ENCODE assay signal across 1 cellular context in genomic region chr16:22006636-22007035, GRCh38.
TF ChIP-seq lines count a peak whose summit lies in the region.

No MANE protein-coding gene starts in this region.

TF ChIP-seq in HepG2, 621 proteins besides CTCF, POLR2A, EP300 and RAD21:
- TF ChIP-seq ZNF549 (CRISPR knock-in tag; IDR thresholded peaks at IDR 0.05) (no peak), SRSF9 (IDR thresholded peaks at IDR 0.05; ENCODE audit: borderline replicate concordance, insufficient read depth, low read depth, low read length, poor library complexity, severe bottlenecking) (no peak), ARNT2 (CRISPR knock-in tag; IDR thresholded peaks at IDR 0.05; ENCODE audit: low read depth) (0 out of 2 replicates have a peak, but pooled peaks have one; percentile 17), SMAD1 (CRISPR knock-in tag; IDR thresholded peaks at IDR 0.05; ENCODE audit: borderline replicate concordance, low read depth) (no peak), CREB1 (IDR thresholded peaks at IDR 0.05) (no peak), CREB1 (CRISPR knock-in tag; IDR thresholded peaks at IDR 0.05) (no peak), NAIF1 (CRISPR knock-in tag; IDR thresholded peaks at IDR 0.05; ENCODE audit: borderline replicate concordance) (0 out of 2 replicates have a peak, but pooled peaks have one; percentile 28), ZNF296 (CRISPR knock-in tag; conservative IDR thresholded peaks at IDR 0.05) (no peak), ATF7-NPFF (CRISPR knock-in tag; IDR thresholded peaks at IDR 0.05; ENCODE audit: low read depth) (0 out of 2 replicates have a peak, but pooled peaks have one; percentile 2), SKI (IDR thresholded peaks at IDR 0.05; ENCODE audit: partially characterized antibody) (no peak), BORCS8-MEF2B (CRISPR knock-in tag; IDR thresholded peaks at IDR 0.05) (no peak), ZNF713 (CRISPR knock-in tag; IDR thresholded peaks at IDR 0.05) (no peak), E2F5 (CRISPR knock-in tag; conservative IDR thresholded peaks at IDR 0.05) (no peak), PRDM10 (CRISPR knock-in tag; IDR thresholded peaks at IDR 0.05; ENCODE audit: low read depth) (no peak), ONECUT2 (CRISPR knock-in tag; IDR thresholded peaks at IDR 0.05) (0 out of 2 replicates have a peak, but pooled peaks have one; percentile 5), ZSCAN30 (CRISPR knock-in tag; IDR thresholded peaks at IDR 0.05) (peak; percentile 65; the same call in 1 of the 2 replicates), MTA1 (CRISPR knock-in tag; IDR thresholded peaks at IDR 0.05; ENCODE audit: borderline replicate concordance) (no peak), FOXO1 (CRISPR knock-in tag; IDR thresholded peaks at IDR 0.05) (no peak), ZNF75D (CRISPR knock-in tag; IDR thresholded peaks at IDR 0.05; ENCODE audit: borderline replicate concordance) (0 out of 2 replicates have a peak, but pooled peaks have one; percentile 49), ZNF17 (CRISPR knock-in tag; IDR thresholded peaks at IDR 0.05) (0 out of 2 replicates have a peak, but pooled peaks have one; percentile 65), ELF3 (CRISPR knock-in tag; IDR thresholded peaks at IDR 0.05) (no peak)
- TF ChIP-seq, protein P1, sequence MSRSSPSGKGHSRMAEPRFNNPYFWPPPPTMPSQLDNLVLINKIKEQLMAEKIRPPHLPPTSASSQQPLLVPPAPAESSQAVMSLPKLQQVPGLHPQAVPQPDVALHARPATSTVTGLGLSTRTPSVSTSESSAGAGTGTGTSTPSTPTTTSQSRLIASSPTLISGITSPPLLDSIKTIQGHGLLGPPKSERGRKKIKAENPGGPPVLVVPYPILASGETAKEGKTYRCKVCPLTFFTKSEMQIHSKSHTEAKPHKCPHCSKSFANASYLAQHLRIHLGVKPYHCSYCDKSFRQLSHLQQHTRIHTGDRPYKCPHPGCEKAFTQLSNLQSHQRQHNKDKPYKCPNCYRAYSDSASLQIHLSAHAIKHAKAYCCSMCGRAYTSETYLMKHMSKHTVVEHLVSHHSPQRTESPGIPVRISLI (CRISPR knock-in tag; IDR thresholded peaks at IDR 0.05; ENCODE audit: borderline replicate concordance) = no peak
- TF ChIP-seq, protein P2, sequence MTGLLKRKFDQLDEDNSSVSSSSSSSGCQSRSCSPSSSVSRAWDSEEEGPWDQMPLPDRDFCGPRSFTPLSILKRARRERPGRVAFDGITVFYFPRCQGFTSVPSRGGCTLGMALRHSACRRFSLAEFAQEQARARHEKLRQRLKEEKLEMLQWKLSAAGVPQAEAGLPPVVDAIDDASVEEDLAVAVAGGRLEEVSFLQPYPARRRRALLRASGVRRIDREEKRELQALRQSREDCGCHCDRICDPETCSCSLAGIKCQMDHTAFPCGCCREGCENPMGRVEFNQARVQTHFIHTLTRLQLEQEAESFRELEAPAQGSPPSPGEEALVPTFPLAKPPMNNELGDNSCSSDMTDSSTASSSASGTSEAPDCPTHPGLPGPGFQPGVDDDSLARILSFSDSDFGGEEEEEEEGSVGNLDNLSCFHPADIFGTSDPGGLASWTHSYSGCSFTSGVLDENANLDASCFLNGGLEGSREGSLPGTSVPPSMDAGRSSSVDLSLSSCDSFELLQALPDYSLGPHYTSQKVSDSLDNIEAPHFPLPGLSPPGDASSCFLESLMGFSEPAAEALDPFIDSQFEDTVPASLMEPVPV (CRISPR knock-in tag; IDR thresholded peaks at IDR 0.05) = no peak
- TF ChIP-seq, protein P3, sequence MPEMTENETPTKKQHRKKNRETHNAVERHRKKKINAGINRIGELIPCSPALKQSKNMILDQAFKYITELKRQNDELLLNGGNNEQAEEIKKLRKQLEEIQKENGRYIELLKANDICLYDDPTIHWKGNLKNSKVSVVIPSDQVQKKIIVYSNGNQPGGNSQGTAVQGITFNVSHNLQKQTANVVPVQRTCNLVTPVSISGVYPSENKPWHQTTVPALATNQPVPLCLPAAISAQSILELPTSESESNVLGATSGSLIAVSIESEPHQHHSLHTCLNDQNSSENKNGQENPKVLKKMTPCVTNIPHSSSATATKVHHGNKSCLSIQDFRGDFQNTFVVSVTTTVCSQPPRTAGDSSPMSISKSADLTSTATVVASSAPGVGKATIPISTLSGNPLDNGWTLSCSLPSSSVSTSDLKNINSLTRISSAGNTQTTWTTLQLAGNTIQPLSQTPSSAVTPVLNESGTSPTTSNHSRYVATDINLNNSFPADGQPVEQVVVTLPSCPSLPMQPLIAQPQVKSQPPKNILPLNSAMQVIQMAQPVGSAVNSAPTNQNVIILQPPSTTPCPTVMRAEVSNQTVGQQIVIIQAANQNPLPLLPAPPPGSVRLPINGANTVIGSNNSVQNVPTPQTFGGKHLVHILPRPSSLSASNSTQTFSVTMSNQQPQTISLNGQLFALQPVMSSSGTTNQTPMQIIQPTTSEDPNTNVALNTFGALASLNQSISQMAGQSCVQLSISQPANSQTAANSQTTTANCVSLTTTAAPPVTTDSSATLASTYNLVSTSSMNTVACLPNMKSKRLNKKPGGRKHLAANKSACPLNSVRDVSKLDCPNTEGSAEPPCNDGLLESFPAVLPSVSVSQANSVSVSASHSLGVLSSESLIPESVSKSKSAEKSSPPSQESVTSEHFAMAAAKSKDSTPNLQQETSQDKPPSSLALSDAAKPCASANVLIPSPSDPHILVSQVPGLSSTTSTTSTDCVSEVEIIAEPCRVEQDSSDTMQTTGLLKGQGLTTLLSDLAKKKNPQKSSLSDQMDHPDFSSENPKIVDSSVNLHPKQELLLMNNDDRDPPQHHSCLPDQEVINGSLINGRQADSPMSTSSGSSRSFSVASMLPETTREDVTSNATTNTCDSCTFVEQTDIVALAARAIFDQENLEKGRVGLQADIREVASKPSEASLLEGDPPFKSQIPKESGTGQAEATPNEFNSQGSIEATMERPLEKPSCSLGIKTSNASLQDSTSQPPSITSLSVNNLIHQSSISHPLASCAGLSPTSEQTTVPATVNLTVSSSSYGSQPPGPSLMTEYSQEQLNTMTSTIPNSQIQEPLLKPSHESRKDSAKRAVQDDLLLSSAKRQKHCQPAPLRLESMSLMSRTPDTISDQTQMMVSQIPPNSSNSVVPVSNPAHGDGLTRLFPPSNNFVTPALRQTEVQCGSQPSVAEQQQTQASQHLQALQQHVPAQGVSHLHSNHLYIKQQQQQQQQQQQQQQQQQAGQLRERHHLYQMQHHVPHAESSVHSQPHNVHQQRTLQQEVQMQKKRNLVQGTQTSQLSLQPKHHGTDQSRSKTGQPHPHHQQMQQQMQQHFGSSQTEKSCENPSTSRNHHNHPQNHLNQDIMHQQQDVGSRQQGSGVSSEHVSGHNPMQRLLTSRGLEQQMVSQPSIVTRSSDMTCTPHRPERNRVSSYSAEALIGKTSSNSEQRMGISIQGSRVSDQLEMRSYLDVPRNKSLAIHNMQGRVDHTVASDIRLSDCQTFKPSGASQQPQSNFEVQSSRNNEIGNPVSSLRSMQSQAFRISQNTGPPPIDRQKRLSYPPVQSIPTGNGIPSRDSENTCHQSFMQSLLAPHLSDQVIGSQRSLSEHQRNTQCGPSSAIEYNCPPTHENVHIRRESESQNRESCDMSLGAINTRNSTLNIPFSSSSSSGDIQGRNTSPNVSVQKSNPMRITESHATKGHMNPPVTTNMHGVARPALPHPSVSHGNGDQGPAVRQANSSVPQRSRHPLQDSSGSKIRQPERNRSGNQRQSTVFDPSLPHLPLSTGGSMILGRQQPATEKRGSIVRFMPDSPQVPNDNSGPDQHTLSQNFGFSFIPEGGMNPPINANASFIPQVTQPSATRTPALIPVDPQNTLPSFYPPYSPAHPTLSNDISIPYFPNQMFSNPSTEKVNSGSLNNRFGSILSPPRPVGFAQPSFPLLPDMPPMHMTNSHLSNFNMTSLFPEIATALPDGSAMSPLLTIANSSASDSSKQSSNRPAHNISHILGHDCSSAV (CRISPR knock-in tag; IDR thresholded peaks at IDR 0.05; ENCODE audit: borderline replicate concordance) = peak; percentile 81; the same call in 1 of the 2 replicates
- TF ChIP-seq, protein P4, sequence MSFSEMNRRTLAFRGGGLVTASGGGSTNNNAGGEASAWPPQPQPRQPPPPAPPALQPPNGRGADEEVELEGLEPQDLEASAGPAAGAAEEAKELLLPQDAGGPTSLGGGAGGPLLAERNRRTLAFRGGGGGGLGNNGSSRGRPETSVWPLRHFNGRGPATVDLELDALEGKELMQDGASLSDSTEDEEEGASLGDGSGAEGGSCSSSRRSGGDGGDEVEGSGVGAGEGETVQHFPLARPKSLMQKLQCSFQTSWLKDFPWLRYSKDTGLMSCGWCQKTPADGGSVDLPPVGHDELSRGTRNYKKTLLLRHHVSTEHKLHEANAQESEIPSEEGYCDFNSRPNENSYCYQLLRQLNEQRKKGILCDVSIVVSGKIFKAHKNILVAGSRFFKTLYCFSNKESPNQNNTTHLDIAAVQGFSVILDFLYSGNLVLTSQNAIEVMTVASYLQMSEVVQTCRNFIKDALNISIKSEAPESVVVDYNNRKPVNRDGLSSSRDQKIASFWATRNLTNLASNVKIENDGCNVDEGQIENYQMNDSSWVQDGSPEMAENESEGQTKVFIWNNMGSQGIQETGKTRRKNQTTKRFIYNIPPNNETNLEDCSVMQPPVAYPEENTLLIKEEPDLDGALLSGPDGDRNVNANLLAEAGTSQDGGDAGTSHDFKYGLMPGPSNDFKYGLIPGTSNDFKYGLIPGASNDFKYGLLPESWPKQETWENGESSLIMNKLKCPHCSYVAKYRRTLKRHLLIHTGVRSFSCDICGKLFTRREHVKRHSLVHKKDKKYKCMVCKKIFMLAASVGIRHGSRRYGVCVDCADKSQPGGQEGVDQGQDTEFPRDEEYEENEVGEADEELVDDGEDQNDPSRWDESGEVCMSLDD (CRISPR knock-in tag; IDR thresholded peaks at IDR 0.05; ENCODE audit: borderline replicate concordance) = no peak
- TF ChIP-seq, protein P5, sequence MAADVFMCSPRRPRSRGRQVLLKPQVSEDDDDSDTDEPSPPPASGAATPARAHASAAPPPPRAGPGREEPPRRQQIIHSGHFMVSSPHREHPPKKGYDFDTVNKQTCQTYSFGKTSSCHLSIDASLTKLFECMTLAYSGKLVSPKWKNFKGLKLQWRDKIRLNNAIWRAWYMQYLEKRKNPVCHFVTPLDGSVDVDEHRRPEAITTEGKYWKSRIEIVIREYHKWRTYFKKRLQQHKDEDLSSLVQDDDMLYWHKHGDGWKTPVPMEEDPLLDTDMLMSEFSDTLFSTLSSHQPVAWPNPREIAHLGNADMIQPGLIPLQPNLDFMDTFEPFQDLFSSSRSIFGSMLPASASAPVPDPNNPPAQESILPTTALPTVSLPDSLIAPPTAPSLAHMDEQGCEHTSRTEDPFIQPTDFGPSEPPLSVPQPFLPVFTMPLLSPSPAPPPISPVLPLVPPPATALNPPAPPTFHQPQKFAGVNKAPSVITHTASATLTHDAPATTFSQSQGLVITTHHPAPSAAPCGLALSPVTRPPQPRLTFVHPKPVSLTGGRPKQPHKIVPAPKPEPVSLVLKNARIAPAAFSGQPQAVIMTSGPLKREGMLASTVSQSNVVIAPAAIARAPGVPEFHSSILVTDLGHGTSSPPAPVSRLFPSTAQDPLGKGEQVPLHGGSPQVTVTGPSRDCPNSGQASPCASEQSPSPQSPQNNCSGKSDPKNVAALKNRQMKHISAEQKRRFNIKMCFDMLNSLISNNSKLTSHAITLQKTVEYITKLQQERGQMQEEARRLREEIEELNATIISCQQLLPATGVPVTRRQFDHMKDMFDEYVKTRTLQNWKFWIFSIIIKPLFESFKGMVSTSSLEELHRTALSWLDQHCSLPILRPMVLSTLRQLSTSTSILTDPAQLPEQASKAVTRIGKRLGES (CRISPR knock-in tag; IDR thresholded peaks at IDR 0.05; ENCODE audit: borderline replicate concordance) = no peak
